ENCODE assay signal across 24 cellular contexts in the genomic region with DNA sequence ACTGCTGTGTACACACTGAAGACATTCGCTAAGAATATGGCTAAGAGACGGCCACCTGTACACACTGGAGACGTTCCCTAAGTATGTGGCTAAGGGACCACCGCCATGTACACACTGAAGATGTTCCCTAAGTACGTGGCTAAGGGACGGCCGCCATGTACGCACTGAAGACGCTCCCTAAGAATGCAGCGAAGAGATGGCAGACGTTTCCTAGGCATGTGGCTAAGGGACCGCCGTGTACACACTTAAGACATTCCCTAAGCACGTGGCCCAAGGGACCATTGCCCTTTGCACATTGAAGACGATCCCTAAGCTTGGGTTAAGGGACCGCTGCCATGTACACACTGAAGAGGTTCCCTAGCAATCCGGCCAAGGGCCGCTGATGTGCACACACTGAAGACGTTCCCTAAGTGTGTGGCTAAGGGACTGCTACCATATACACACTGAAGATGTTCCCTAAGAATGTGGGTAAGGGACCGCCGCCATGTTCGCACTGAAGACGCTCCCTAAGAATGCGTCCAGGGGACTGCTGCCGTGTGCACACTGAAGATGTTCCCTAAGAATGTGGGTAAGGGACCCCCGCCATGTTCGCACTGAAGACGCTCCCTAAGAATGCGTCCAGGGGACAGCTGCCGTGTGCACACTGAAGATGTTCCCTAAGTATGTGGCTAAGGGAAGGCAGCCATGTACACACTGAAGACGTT. TPM values are rescaled to one million over a fixed set of nuclear protein-coding genes. Genes with fewer than 3 reads are reported as not detected.
A peak's percentile ranks its signal among the peaks of the same experiment; 100 is the strongest.
DNase-seq lines count a peak whose midpoint lies in the region; ATAC-seq, FAIRE-seq and TF ChIP-seq lines count a peak whose summit lies in the region.
"Had no signal": no experiment of that assay in that cellular context is flagged by ENCODE, and none has a peak within 500 bp of the region (broad histone marks: within the 10 kb centered on the region; RNA-seq: fewer than 3 reads in every experiment).

No MANE protein-coding gene starts in this region.

- H3K9ac ChIP-seq in fibroblast of lung (ENCODE audit: insufficient read depth, low read length): peak overlapping the region; percentile 13
- H3K9ac ChIP-seq: BLaER1 had no signal

- H3K27me3 Mint-ChIP-seq in HFFc6 (ENCODE audit: insufficient read depth): no peaks in the 10 kb centered on the region
- H3K27me3 Mint-ChIP-seq: activated CD4-positive, alpha-beta T cell treated with anti-CD3 and anti-CD28 coated beads, Interleukin-2, amount 10 ng/mL, durations not matched to agents 24 days and 14 days; IgD-negative memory B cell; stimulated activated naive CD8-positive, alpha-beta T cell treated with anti-CD3 and anti-CD28 coated beads, Interleukin-15, Interleukin-2, amounts not matched to agents 100 ng/mL and 50 ng/mL, for 24 hours had no signal

- H4K20me1 ChIP-seq in fibroblast of lung (ENCODE audit: control insufficient read depth, extremely low read depth, insufficient read depth, low read length): no peaks in the 10 kb centered on the region

- POLR2A ChIA-PET in A549 (lab: Yijun Ruan, JAX): no interaction called here

- no peak for TF ChIP-seq CTCF in A549 (IDR thresholded peaks at IDR 0.05)
- TF ChIP-seq CTCF in fibroblast of lung (conservative IDR thresholded peaks at IDR 0.05 in 1 of 2, IDR thresholded peaks at IDR 0.05 in 1 of 2; ENCODE audit: low read depth in 1 of 2, low read length in 2 of 2): no peak
- no peak for TF ChIP-seq CTCF in HFFc6 (IDR thresholded peaks at IDR 0.05)

- peak overlapping the region; percentile 60 to 72 for H3K27ac ChIP-seq in A549
- peak overlapping the region; percentile 35 for H3K27ac ChIP-seq in SJCRH30
- peak overlapping the region; percentile 34 for H3K27ac ChIP-seq in fibroblast of lung (ENCODE audit: insufficient read depth, low read length)
- H3K27ac ChIP-seq: BLaER1, prostate gland, transverse colon had no signal

- H3K4me1 Mint-ChIP-seq in HFFc6 (ENCODE audit: low read depth): no peaks in the 10 kb centered on the region
- H3K4me1 Mint-ChIP-seq: activated CD4-positive, alpha-beta T cell treated with anti-CD3 and anti-CD28 coated beads, Interleukin-2, amount 10 ng/mL, durations not matched to agents 24 days and 14 days had no signal

- no peaks in the 10 kb centered on the region for H3K27me3 ChIP-seq in SJCRH30
- H3K27me3 ChIP-seq in fibroblast of lung (ENCODE audit: control insufficient read depth, insufficient read depth, low read length): no peaks in the 10 kb centered on the region
- H3K27me3 ChIP-seq: BLaER1, transverse colon had no signal

- no peaks in the 10 kb centered on the region for H3K36me3 ChIP-seq in SJCRH30
- no peaks in the 10 kb centered on the region for H3K36me3 ChIP-seq in fibroblast of lung (ENCODE audit: control insufficient read depth, insufficient read depth, low read length)
- H3K36me3 ChIP-seq: prostate gland, transverse colon had no signal

- no peak for TF ChIP-seq RAD21 in A549 (conservative IDR thresholded peaks at IDR 0.05 in 1 of 2, IDR thresholded peaks at IDR 0.05 in 1 of 2)

- peak overlapping the region; percentile 65 for H3K4me2 ChIP-seq in A549
- no peak overlapping the region for H3K4me2 ChIP-seq in fibroblast of lung (ENCODE audit: extremely low read depth, insufficient read depth, low read length)
- H3K4me2 ChIP-seq: BLaER1 had no signal

- no peak overlapping the region for H3K27ac Mint-ChIP-seq in HFFc6
- H3K27ac Mint-ChIP-seq: activated CD4-positive, alpha-beta T cell treated with anti-CD3 and anti-CD28 coated beads, Interleukin-2, amount 10 ng/mL, durations not matched to agents 24 days and 14 days; IgD-negative memory B cell; stimulated activated naive CD8-positive, alpha-beta T cell treated with anti-CD3 and anti-CD28 coated beads, Interleukin-15, Interleukin-2, amounts not matched to agents 100 ng/mL and 50 ng/mL, for 24 hours had no signal

- TF ChIP-seq EP300 in A549 (IDR thresholded peaks at IDR 0.05): no peak

- no peaks in the 10 kb centered on the region for H3K36me3 Mint-ChIP-seq in HFFc6 (ENCODE audit: low read depth)

- TF ChIP-seq POLR2A in A549 (IDR thresholded peaks at IDR 0.05; ENCODE audit: low read length): no peak

- peaks cover 2% of the 10 kb centered on the region for H3K79me2 ChIP-seq in fibroblast of lung (ENCODE audit: control insufficient read depth, insufficient read depth, low read length)

- peak overlapping the region; percentile 43 for H2AFZ ChIP-seq in fibroblast of lung (ENCODE audit: low read length)

- H3K9me3 ChIP-seq in A549 (no peaks in the 10 kb centered on the region), SJCRH30 (replicated peaks) (no peaks in the 10 kb centered on the region), fibroblast of lung (ENCODE audit: control insufficient read depth, insufficient read depth, low read depth, low read length) (no peaks in the 10 kb centered on the region)
- H3K9me3 ChIP-seq: prostate gland, transverse colon had no signal

- no peak for FAIRE-seq in A549 (lab: Jason Lieb, UNC)
- FAIRE-seq: TTC549 had no signal

- no peaks in the 10 kb centered on the region for H3K9me3 Mint-ChIP-seq in HFFc6
- H3K9me3 Mint-ChIP-seq: activated CD4-positive, alpha-beta T cell treated with anti-CD3 and anti-CD28 coated beads, Interleukin-2, amount 10 ng/mL, durations not matched to agents 24 days and 14 days; IgD-negative memory B cell; stimulated activated naive CD8-positive, alpha-beta T cell treated with anti-CD3 and anti-CD28 coated beads, Interleukin-15, Interleukin-2, amounts not matched to agents 100 ng/mL and 50 ng/mL, for 24 hours had no signal

- DNase-seq in A549 (ENCODE audit: low read depth in 1 of 2, low spot score in 1 of 2): peak; percentile 41 to 99
- peak; percentile 14 for DNase-seq in HCEC 1CT
- DNase-seq in SJCRH30: peak; percentile 91 to 92
- DNase-seq in fibroblast of lung (ENCODE audit: low read depth in 2 of 2): peak; percentile 45 to 80
- no peak for DNase-seq in NCI-H510A (lab: John Stamatoyannopoulos, UW)
- DNase-seq in HFFc6: no peak
- DNase-seq: 8988T; activated CD4-positive, alpha-beta T cell treated with anti-CD3 and anti-CD28 coated beads, Interleukin-2, amount 10 ng/mL, durations not matched to agents 24 days and 14 days; activated effector memory CD4-positive, alpha-beta T cell treated with anti-CD3 and anti-CD28 coated beads, Interleukin-2, amount 50 U/mL, for 16 hours; amniotic stem cell; caudate nucleus; DMS153; left cardiac atrium; NCI-H187 treated with DMSO at 0.1 percent for 48 hours; NCI-H446; NK-92 treated with Interleukin-12 subunit alpha and Interleukin-12 subunit beta, amount 100 ng/mL, for 24 hours; transverse colon had no signal

- peaks cover 42% of the 10 kb centered on the region for H3K4me1 ChIP-seq in A549
- H3K4me1 ChIP-seq in SJCRH30: peaks cover 2% of the 10 kb centered on the region; the same call in 1 of the 2 replicates
- peaks cover 4% of the 10 kb centered on the region for H3K4me1 ChIP-seq in fibroblast of lung (ENCODE audit: control insufficient read depth, extremely low read depth, insufficient read depth, low read length)
- H3K4me1 ChIP-seq: prostate gland had no signal

- 42% methylated on average over 29 of the region's 31 CpGs for WGBS in A549 (ENCODE audit: missing lambda C conversion rate)

- H3K4me3 ChIP-seq in A549: peak overlapping the region; percentile 34
- H3K4me3 ChIP-seq in SJCRH30: peak overlapping the region; percentile 49
- peak overlapping the region in 1 of 4 experiments; percentile 11 for H3K4me3 ChIP-seq in fibroblast of lung (replicated peaks in 1 of 4; ENCODE audit: control extremely low read depth in 1 of 4, insufficient read depth in 1 of 4, low read depth in 3 of 4, low read length in 4 of 4)
- H3K4me3 ChIP-seq: BLaER1, prostate gland, transverse colon had no signal

- CTCF ChIA-PET in A549 (lab: Yijun Ruan, JAX): no interaction called here

- ATAC-seq in A549: peak; percentile 81 to 83
- ATAC-seq in HG02588 (IDR thresholded peaks at IDR 0.05; ENCODE audit: unreplicated experiment): no peak
- ATAC-seq in GM18519 (IDR thresholded peaks at IDR 0.05; ENCODE audit: low FRiP score, unreplicated experiment): no peak

- no peak overlapping the region for H3K4me3 Mint-ChIP-seq in HFFc6
- H3K4me3 Mint-ChIP-seq: activated CD4-positive, alpha-beta T cell treated with anti-CD3 and anti-CD28 coated beads, Interleukin-2, amount 10 ng/mL, durations not matched to agents 24 days and 14 days; IgD-negative memory B cell; stimulated activated naive CD8-positive, alpha-beta T cell treated with anti-CD3 and anti-CD28 coated beads, Interleukin-15, Interleukin-2, amounts not matched to agents 100 ng/mL and 50 ng/mL, for 24 hours had no signal

TF ChIP-seq in A549, 52 proteins besides CTCF, POLR2A, EP300 and RAD21 (continues in another document):
- TF ChIP-seq MYC (IDR thresholded peaks at IDR 0.05; ENCODE audit: borderline replicate concordance, low read length) (0 out of 2 replicates have a peak, but pooled peaks have one; percentile 63), GATA3 (IDR thresholded peaks at IDR 0.05; ENCODE audit: borderline replicate concordance) (no peak), NPAS2 (CRISPR knock-in tag; IDR thresholded peaks at IDR 0.05; ENCODE audit: borderline replicate concordance) (peak; percentile 77; the same call in 1 of the 2 replicates), FOSB (CRISPR knock-in tag; IDR thresholded peaks at IDR 0.05) (no peak)

RNA-seq across cellular contexts. Expression of a gene that starts 36.7 kb away (rescaled TPM):
- polyA plus RNA-seq in A549 (2011; rRNA removed) (56.3 and 71.6 TPM in 2 replicates), A549 (2017; fragmentation: RNase III; extraction: RNeasy Plus Mini Kit Qiagen cat#74134 plus additional on column Dnase treatment) (26.2 to 32.1 TPM (median 29.7 TPM) in 3 replicates), fibroblast of lung (23.7 and 24.9 TPM in 2 replicates)
- 59.4 and 59.7 TPM in 2 replicates for polyA plus RNA-seq in A549 (2012; cell fraction: cytosol; rRNA removed)
- 43.1 and 45.8 TPM in 2 replicates for polyA plus RNA-seq in A549 (2012; cell fraction: nucleus; rRNA removed)
- 56.4 and 62.1 TPM in 2 replicates for polyA minus RNA-seq in A549 (2011; rRNA and poly(A)+ RNA removed)
- total RNA-seq in SJCRH30 (2014; rRNA removed; shearing (Covaris generic)): 12.0 and 13.0 TPM in 2 replicates
- total RNA-seq in fibroblast of lung: 23.9 and 25.6 TPM in 2 replicates
- polyA plus RNA-seq in fibroblast of lung (2012): 21.2 and 24.6 TPM in 2 replicates
- 61.9 and 87.8 TPM in 2 replicates for polyA minus RNA-seq in fibroblast of lung (ENCODE audit: low replicate concordance)
- 10 to 100 TPM; 19.6 to 27.1 (median 22.9) TPM for total RNA-seq in HFFc6 (2021; fragmentation: NEBNext Ultra II Directional; extraction: Animal tissue kit (Norgen Biotek cat#: 25700))

RNA-seq across cellular contexts. Expression of a gene that starts 36.7 kb away (rescaled TPM):
- polyA plus RNA-seq in A549 (2011; rRNA removed) (21.1 and 21.9 TPM in 2 replicates), A549 (2017; fragmentation: RNase III; extraction: RNeasy Plus Mini Kit Qiagen cat#74134 plus additional on column Dnase treatment) (17.0 to 19.7 TPM (median 18.9 TPM) in 3 replicates), fibroblast of lung (14.4 and 14.5 TPM in 2 replicates)
- polyA plus RNA-seq in A549 (2012; cell fraction: cytosol; rRNA removed): 25.2 and 37.3 TPM in 2 replicates
- 23.5 and 26.6 TPM in 2 replicates for polyA plus RNA-seq in A549 (2012; cell fraction: nucleus; rRNA removed)
- polyA minus RNA-seq in A549 (2011; rRNA and poly(A)+ RNA removed): 19.4 and 25.5 TPM in 2 replicates
- 26.4 and 27.0 TPM in 2 replicates for total RNA-seq in SJCRH30 (2014; rRNA removed; shearing (Covaris generic))
- 24.8 and 27.7 TPM in 2 replicates for total RNA-seq in fibroblast of lung
- 16.3 and 17.2 TPM in 2 replicates for polyA plus RNA-seq in fibroblast of lung (2012)
- 14.6 and 20.5 TPM in 2 replicates for polyA minus RNA-seq in fibroblast of lung (ENCODE audit: low replicate concordance)
- 10 to 100 TPM; 24.7 to 29.6 (median 25.6) TPM for total RNA-seq in HFFc6 (2021; fragmentation: NEBNext Ultra II Directional; extraction: Animal tissue kit (Norgen Biotek cat#: 25700))

Comparison
In these comparisons a context has a peak if more than half of its experiments do, and no peak if none do; other contexts are left out.
1. ATAC-seq: peak in A549 (2 of 2); none in HG02588 (single experiment) and GM18519 (single experiment).
2. DNase-seq: peak in A549 (2 of 2), HCEC 1CT (single experiment), SJCRH30 (2 of 2) and fibroblast of lung (2 of 2); none in NCI-H510A (single experiment) and HFFc6 (single experiment).
3. Peak in every context shown above with its lines, with median percentiles within 50 percentile points of each other: H3K27ac ChIP-seq.